In the genomic region with DNA sequence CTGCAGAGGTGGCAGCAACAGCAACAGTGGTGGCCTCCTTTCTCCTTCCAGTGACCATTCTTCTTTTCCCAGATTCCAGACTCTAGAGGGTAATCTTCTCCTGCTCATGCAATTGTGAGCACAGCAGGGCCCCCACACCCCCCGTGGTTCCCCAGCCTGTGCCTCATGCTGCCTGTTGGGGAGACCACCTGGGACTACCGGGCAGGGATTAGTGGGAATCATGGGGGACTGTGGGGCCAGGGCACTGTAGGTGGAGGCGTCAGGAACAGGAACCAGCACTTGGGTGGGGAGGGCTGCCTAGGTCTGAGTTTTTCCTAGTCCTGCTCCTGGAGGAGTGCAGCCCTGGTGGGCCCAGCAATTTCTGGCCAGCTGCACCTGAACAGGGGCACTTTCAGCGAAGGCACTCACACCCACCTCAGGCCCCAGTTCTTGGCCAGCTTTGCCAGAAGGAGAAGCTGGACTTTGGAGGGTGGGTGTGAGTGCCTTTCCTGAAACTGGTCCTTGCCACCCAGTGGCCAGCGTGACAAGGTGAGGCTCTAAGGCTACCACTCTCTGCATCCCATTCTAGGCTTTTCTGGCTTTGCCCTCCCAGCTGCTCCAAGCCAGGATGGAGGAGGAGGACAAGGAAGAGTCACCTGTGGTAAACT, we compare ENCODE assay signal across 6 cellular contexts. TPM values are rescaled to one million over a fixed set of nuclear protein-coding genes. Genes with fewer than 3 reads are reported as not detected.
"Had no signal": no experiment of that assay in that cellular context is flagged by ENCODE, and none has a peak within 500 bp of the region (broad histone marks: within the 10 kb centered on the region; RNA-seq: fewer than 3 reads in every experiment).

No MANE protein-coding gene starts in this region.

RNA-seq across cellular contexts. Expression of a gene that starts 46.1 kb away (rescaled TPM):
- total RNA-seq: HT1080, K562, M059J, Right ventricle myocardium inferior, SJSA1 had no signal
- polyA plus RNA-seq: IgD-negative memory B cell, K562 had no signal
